1 cellular context compared by ENCODE assay signal in genomic region chr15:59283717-59284336, GRCh38.
TF ChIP-seq lines count a peak whose summit lies in the region.

No MANE protein-coding gene starts in this region.

TF ChIP-seq in HCT116, 20 proteins besides CTCF, POLR2A, EP300 and RAD21 (continued from another document):
- TF ChIP-seq ZBTB33 (IDR thresholded peaks at IDR 0.05; ENCODE audit: extremely low read depth, insufficient replicate concordance, low read length): no peak
- peak; percentile 92 for TF ChIP-seq SP1 (IDR thresholded peaks at IDR 0.05; ENCODE audit: low read depth)
- TF ChIP-seq JUND (IDR thresholded peaks at IDR 0.05): peak; percentile 82
